11 cellular contexts compared by ENCODE assay signal in the genomic region with DNA sequence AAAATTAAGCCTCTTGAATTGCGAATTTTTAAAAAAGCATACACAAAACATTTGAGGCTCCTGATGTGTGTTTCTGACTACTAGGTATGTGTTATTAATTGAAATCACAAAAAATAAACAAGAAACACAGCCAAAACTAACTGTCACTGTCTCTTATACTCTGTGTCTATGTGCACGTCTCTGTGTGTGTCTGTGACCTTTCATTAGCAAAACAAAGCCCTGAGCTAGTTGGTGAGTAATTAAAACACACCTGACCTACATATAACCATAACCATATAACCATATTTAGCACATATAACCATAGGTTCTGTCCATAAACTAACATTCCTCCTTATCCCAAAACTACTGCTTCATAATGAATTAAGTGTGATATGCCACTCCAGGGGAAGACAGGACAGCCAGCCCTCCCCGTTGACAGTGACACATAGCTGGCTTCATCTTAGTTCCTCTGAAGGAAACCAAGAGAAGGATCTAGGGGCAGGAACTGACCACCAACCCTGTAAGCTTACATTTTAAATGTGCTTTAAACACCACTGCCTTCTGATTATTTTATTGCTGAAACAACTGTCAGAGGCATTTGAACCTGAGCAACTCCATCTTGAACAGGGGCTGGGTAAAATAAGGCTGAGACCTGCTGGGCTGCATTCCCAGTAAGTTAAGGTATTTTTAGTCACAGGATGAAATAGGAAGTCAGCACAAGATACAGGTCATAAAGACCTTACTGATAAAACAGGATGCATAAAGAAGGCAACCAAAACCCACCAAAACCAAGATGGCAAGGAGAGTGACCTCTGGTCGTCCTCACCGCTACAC.
DNase-seq lines count a peak whose midpoint lies in the region; ATAC-seq and TF ChIP-seq lines count a peak whose summit lies in the region.
"Had no signal": no experiment of that assay in that cellular context is flagged by ENCODE, and none has a peak within 500 bp of the region (broad histone marks: within the 10 kb centered on the region; RNA-seq: fewer than 3 reads in every experiment).

No MANE protein-coding gene starts in this region.

- no peak overlapping the region for H3K4me3 Mint-ChIP-seq in nephron

- H3K4me2 ChIP-seq in OCI-LY3 (ENCODE audit: low read length), result peak overlapping the region; percentile 71; the same call in 1 of the 2 replicates

- peak overlapping the region; percentile 58 to 88 (median 76) for H3K27ac Mint-ChIP-seq in nephron

- ATAC-seq in HG02642 (IDR thresholded peaks at IDR 0.05; ENCODE audit: poor library complexity, unreplicated experiment) (no peak), GM18505 (IDR thresholded peaks at IDR 0.05; ENCODE audit: unreplicated experiment) (no peak)
- ATAC-seq: naive thymus-derived CD4-positive, alpha-beta T cell had no signal

- H3K36me3 Mint-ChIP-seq in nephron (ENCODE audit: low read depth), result peaks cover 8% of the 10 kb centered on the region

- TF ChIP-seq POLR2A in esophagus squamous epithelium (IDR thresholded peaks at IDR 0.05) (no peak), GM18505 (IDR thresholded peaks at IDR 0.05; ENCODE audit: borderline replicate concordance, extremely low read depth, insufficient read depth, insufficient read length) (no peak)

- H3K4me3 ChIP-seq in ACC112 (ENCODE audit: low read depth, low read length) (0 out of 2 replicates have a peak overlapping the region, but pooled peaks have one; percentile 9), OCI-LY3 (ENCODE audit: low read length) (no peak overlapping the region), esophagus squamous epithelium (no peak overlapping the region), MG63 (no peak overlapping the region)

- H2AFZ ChIP-seq in ACC112 (ENCODE audit: low read length, unreplicated experiment) (no peak overlapping the region), OCI-LY3 (ENCODE audit: low read depth, low read length) (no peak overlapping the region)

- H3K27ac ChIP-seq in ACC112 (ENCODE audit: low read depth, low read length), result peak overlapping the region; percentile 45; the same call in 1 of the 2 replicates
- H3K27ac ChIP-seq in OCI-LY3 (ENCODE audit: low read length), result no peak overlapping the region
- H3K27ac ChIP-seq in esophagus squamous epithelium, result peak overlapping the region; percentile 18 to 80 (median 76)

- no peak for TF ChIP-seq CTCF in OCI-LY3 (IDR thresholded peaks at IDR 0.05; ENCODE audit: low read depth, low read length)
- no peak for TF ChIP-seq CTCF in esophagus squamous epithelium (IDR thresholded peaks at IDR 0.05)
- no peak for TF ChIP-seq CTCF in nephron (IDR thresholded peaks at IDR 0.05; ENCODE audit: unreplicated experiment in 3 of 3)

- H3K4me1 ChIP-seq in ACC112 (ENCODE audit: control insufficient read depth, insufficient read depth, low read length, unreplicated experiment) (peaks cover 39% of the 10 kb centered on the region), OCI-LY3 (ENCODE audit: low read length) (peaks cover 34% of the 10 kb centered on the region), esophagus squamous epithelium (peaks cover 24 to 77% (median 54%) of the 10 kb centered on the region in 3 donors)

- DNase-seq in esophagus squamous epithelium (lab: John Stamatoyannopoulos, UW) (no peak), MG63 (no peak), glomerular visceral epithelial cell (ENCODE audit: extremely low spot score) (no peak)
- DNase-seq: naive thymus-derived CD4-positive, alpha-beta T cell; NCI-H1436 treated with DMSO at 0.1 percent for 48 hours; stimulated activated CD4-positive, alpha-beta T cell treated with anti-CD3 and anti-CD28 coated beads, Interleukin-2, amount 100 ng/mL, for 48 hours had no signal

- H3K4me1 Mint-ChIP-seq in nephron, result peaks cover 69% of the 10 kb centered on the region

- H3K9me3 ChIP-seq in OCI-LY3 (ENCODE audit: insufficient read depth, low read length), result no peaks in the 10 kb centered on the region
- no peaks in the 10 kb centered on the region for H3K9me3 ChIP-seq in esophagus squamous epithelium
- no peaks in the 10 kb centered on the region for H3K9me3 ChIP-seq in MG63

- WGBS in esophagus squamous epithelium, 2 donors, result 72 to 73% methylated on average over 5 of the region's 5 CpGs

- H3K27me3 ChIP-seq in ACC112 (ENCODE audit: insufficient read depth, low read length), result no peaks in the 10 kb centered on the region
- H3K27me3 ChIP-seq in OCI-LY3 (ENCODE audit: low read depth, low read length), result no peaks in the 10 kb centered on the region
- no peaks in the 10 kb centered on the region for H3K27me3 ChIP-seq in esophagus squamous epithelium
- no peaks in the 10 kb centered on the region for H3K27me3 ChIP-seq in MG63

- H4K20me1 ChIP-seq in OCI-LY3 (ENCODE audit: insufficient read depth, low read length), result peaks cover 15% of the 10 kb centered on the region; the same call in 1 of the 2 replicates

- intact Hi-C loops in esophagus squamous epithelium (cut with DNase I), result no loop called here

- no peaks in the 10 kb centered on the region for H3K9me3 Mint-ChIP-seq in nephron
- H3K9me3 Mint-ChIP-seq: naive thymus-derived CD4-positive, alpha-beta T cell had no signal

- H3K79me2 ChIP-seq in ACC112 (ENCODE audit: control insufficient read depth, insufficient read depth, low read length, unreplicated experiment) (peaks cover 56% of the 10 kb centered on the region), OCI-LY3 (ENCODE audit: low read length) (peaks cover 59% of the 10 kb centered on the region)

- H3K9ac ChIP-seq in OCI-LY3 (ENCODE audit: low read length), result no peak overlapping the region

- H3K27me3 Mint-ChIP-seq in nephron (ENCODE audit: low read depth), result no peaks in the 10 kb centered on the region
- H3K27me3 Mint-ChIP-seq: naive thymus-derived CD4-positive, alpha-beta T cell had no signal

- H3K36me3 ChIP-seq in ACC112 (ENCODE audit: insufficient read depth, low read length) (no peaks in the 10 kb centered on the region), OCI-LY3 (replicated peaks; ENCODE audit: low read depth, low read length) (no peaks in the 10 kb centered on the region), esophagus squamous epithelium (peaks cover 0 to 3% (median 0%) of the 10 kb centered on the region in 3 donors), MG63 (no peaks in the 10 kb centered on the region)
